ENCODE assay signal across 9 cellular contexts in genomic region chr15:89760303-89761008, GRCh38. TPM values are rescaled to one million over a fixed set of nuclear protein-coding genes. Genes with fewer than 3 reads are reported as not detected.
DNase-seq lines count a peak whose midpoint lies in the region; ATAC-seq and TF ChIP-seq lines count a peak whose summit lies in the region.
"Had no signal": no experiment of that assay in that cellular context is flagged by ENCODE, and none has a peak within 500 bp of the region (broad histone marks: within the 10 kb centered on the region; RNA-seq: fewer than 3 reads in every experiment).

No MANE protein-coding gene starts in this region.

- H3K36me3 ChIP-seq in fibroblast of lung (ENCODE audit: control insufficient read depth, insufficient read depth, low read length): no peaks in the 10 kb centered on the region
- H3K36me3 ChIP-seq: BLaER1 had no signal

- no peak overlapping the region for H3K4me2 ChIP-seq in fibroblast of lung (ENCODE audit: extremely low read depth, insufficient read depth, low read length)

- no peak overlapping the region for H3K4me3 Mint-ChIP-seq in activated T-cell treated with anti-CD3 and anti-CD28 coated beads, Interleukin-2, amount 50 U/mL, for 24 hours
- no peak overlapping the region for H3K4me3 Mint-ChIP-seq in nephron

- no peaks in the 10 kb centered on the region for H3K9me3 ChIP-seq in fibroblast of lung (ENCODE audit: control insufficient read depth, insufficient read depth, low read depth, low read length)
- H3K9me3 ChIP-seq: BLaER1 had no signal

- H3K4me1 ChIP-seq in fibroblast of lung (ENCODE audit: control insufficient read depth, extremely low read depth, insufficient read depth, low read length): no peaks in the 10 kb centered on the region

- H3K27ac Mint-ChIP-seq in activated T-cell treated with anti-CD3 and anti-CD28 coated beads, Interleukin-2, amount 50 U/mL, for 24 hours: no peak overlapping the region
- no peak overlapping the region for H3K27ac Mint-ChIP-seq in nephron

- H4K20me1 ChIP-seq in fibroblast of lung (ENCODE audit: control insufficient read depth, extremely low read depth, insufficient read depth, low read length): no peaks in the 10 kb centered on the region
- H4K20me1 ChIP-seq: BLaER1 had no signal

- ATAC-seq in HG03196 (IDR thresholded peaks at IDR 0.05; ENCODE audit: unreplicated experiment): peak; percentile 67

- H3K27ac ChIP-seq in fibroblast of lung (ENCODE audit: insufficient read depth, low read length): no peak overlapping the region
- H3K27ac ChIP-seq: BLaER1 had no signal

- no peaks in the 10 kb centered on the region for H3K9me3 Mint-ChIP-seq in activated T-cell treated with anti-CD3 and anti-CD28 coated beads, Interleukin-2, amount 50 U/mL, for 24 hours
- no peaks in the 10 kb centered on the region for H3K9me3 Mint-ChIP-seq in nephron

- H3K27me3 Mint-ChIP-seq in activated T-cell treated with anti-CD3 and anti-CD28 coated beads, Interleukin-2, amount 50 U/mL, for 24 hours: peaks cover 2% of the 10 kb centered on the region
- H3K27me3 Mint-ChIP-seq in nephron (ENCODE audit: low read depth): peaks cover 8% of the 10 kb centered on the region

- no peak overlapping the region for H2AFZ ChIP-seq in fibroblast of lung (ENCODE audit: low read length)

- TF ChIP-seq CTCF in fibroblast of lung (conservative IDR thresholded peaks at IDR 0.05 in 1 of 2, IDR thresholded peaks at IDR 0.05 in 1 of 2; ENCODE audit: low read depth in 1 of 2, low read length in 2 of 2) (peak; percentile 95 to 99), nephron (IDR thresholded peaks at IDR 0.05; ENCODE audit: unreplicated experiment in 3 of 3) (peak; percentile 88 to 90 (median 89))

- H3K4me1 Mint-ChIP-seq in activated T-cell treated with anti-CD3 and anti-CD28 coated beads, Interleukin-2, amount 50 U/mL, for 24 hours (ENCODE audit: low read depth): no peaks in the 10 kb centered on the region
- H3K4me1 Mint-ChIP-seq in nephron: peaks cover 4% of the 10 kb centered on the region

- H3K27me3 ChIP-seq in fibroblast of lung (ENCODE audit: control insufficient read depth, insufficient read depth, low read length): no peaks in the 10 kb centered on the region
- H3K27me3 ChIP-seq: BLaER1 had no signal

- DNase-seq in NCI-H1105 treated with DMSO at 0.1 percent for 48 hours (lab: John Stamatoyannopoulos, UW) (peak; percentile 5), NCI-H1105 (lab: John Stamatoyannopoulos, UW) (no peak), OCI-M1 (lab: John Stamatoyannopoulos, UW) (peak; percentile 94), fibroblast of lung (ENCODE audit: low read depth in 2 of 2) (peak; percentile 36 to 71), stromal cell of bone marrow (ENCODE audit: low read depth) (peak; percentile 52)
- DNase-seq in activated T-cell treated with anti-CD3 and anti-CD28 coated beads, Interleukin-2, amount 50 U/mL, for 24 hours: peak; percentile 82

- H3K79me2 ChIP-seq in fibroblast of lung (ENCODE audit: control insufficient read depth, insufficient read depth, low read length): no peaks in the 10 kb centered on the region

- H3K9ac ChIP-seq in fibroblast of lung (ENCODE audit: insufficient read depth, low read length): no peak overlapping the region
- H3K9ac ChIP-seq: BLaER1 had no signal

- H3K36me3 Mint-ChIP-seq in activated T-cell treated with anti-CD3 and anti-CD28 coated beads, Interleukin-2, amount 50 U/mL, for 24 hours (ENCODE audit: low read depth): no peaks in the 10 kb centered on the region
- H3K36me3 Mint-ChIP-seq in nephron (ENCODE audit: low read depth): no peaks in the 10 kb centered on the region

- no peak overlapping the region for H3K4me3 ChIP-seq in fibroblast of lung (replicated peaks in 1 of 4; ENCODE audit: control extremely low read depth in 1 of 4, insufficient read depth in 1 of 4, low read depth in 3 of 4, low read length in 4 of 4)
- H3K4me3 ChIP-seq: BLaER1 had no signal

RNA-seq across cellular contexts. Expression of gene MESP1, which starts 9.4 kb away (rescaled TPM):
- total RNA-seq in fibroblast of lung: 0.26 and 1.3 TPM in 2 replicates
- 0.06 TPM in 1 of 2 replicates, not detected in the other for polyA plus RNA-seq in fibroblast of lung
- 0.13 and 0.80 TPM in 2 replicates for polyA plus RNA-seq in fibroblast of lung (2012)
- not detected in 2 replicates for polyA minus RNA-seq in fibroblast of lung (ENCODE audit: low replicate concordance)

RNA-seq across cellular contexts. Expression of gene MESP2, which starts 15.7 kb away (rescaled TPM):
- 0.77 and 0.99 TPM in 2 replicates for total RNA-seq in fibroblast of lung
- polyA plus RNA-seq in fibroblast of lung: 0.24 TPM in 1 of 2 replicates, not detected in the other
- 0.16 and 0.33 TPM in 2 replicates for polyA plus RNA-seq in fibroblast of lung (2012)
- not detected in 2 replicates for polyA minus RNA-seq in fibroblast of lung (ENCODE audit: low replicate concordance)

RNA-seq across cellular contexts. Expression of gene ANPEP, which starts 54.2 kb away (rescaled TPM):
- total RNA-seq in fibroblast of lung: 21.6 and 70.8 TPM in 2 replicates
- polyA plus RNA-seq in fibroblast of lung: 72.8 and 116 TPM in 2 replicates
- polyA plus RNA-seq in fibroblast of lung (2012): 144 and 173 TPM in 2 replicates
- 363 and 403 TPM in 2 replicates for polyA minus RNA-seq in fibroblast of lung (ENCODE audit: low replicate concordance)
